ENCODE assay signal across 7 cellular contexts in the genomic region with DNA sequence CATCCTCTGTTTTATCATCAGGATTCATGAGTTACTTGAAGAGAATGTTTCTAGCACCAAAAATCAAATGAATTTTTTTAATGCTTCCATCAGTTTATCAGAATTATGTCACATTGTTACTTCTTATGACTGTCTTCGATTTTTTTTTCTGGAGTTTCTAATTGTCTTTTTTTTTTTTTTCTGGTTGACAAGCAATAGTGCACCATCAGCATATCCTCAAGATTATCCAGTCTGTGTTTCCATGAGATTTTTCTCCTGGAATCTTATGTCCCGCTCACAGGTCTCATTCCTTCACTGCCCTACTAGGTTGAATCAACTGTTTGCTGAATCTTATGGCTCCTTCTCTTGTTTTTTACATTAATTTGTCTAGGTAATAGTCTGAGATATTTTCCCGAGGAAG.
"Had no signal": no experiment of that assay in that cellular context is flagged by ENCODE, and none has a peak within 500 bp of the region (broad histone marks: within the 10 kb centered on the region; RNA-seq: fewer than 3 reads in every experiment).

No MANE protein-coding gene starts in this region.

- H3K4me3 ChIP-seq: GM23338 had no signal

- H3K4me2 ChIP-seq: GM23338 had no signal

- FAIRE-seq: H1, H54 had no signal

- ATAC-seq: GM23338 had no signal

- H3K27ac ChIP-seq: HL-60 had no signal

- DNase-seq: H9, HCEC 1CT, KG1 had no signal
